In genomic region chrX:149727308-149727707, GRCh38 we compare ENCODE assay signal across 5 cellular contexts. TPM values are rescaled to one million over a fixed set of nuclear protein-coding genes. Genes with fewer than 3 reads are reported as not detected.
"Had no signal": no experiment of that assay in that cellular context is flagged by ENCODE, and none has a peak within 500 bp of the region (broad histone marks: within the 10 kb centered on the region; RNA-seq: fewer than 3 reads in every experiment).

No MANE protein-coding gene starts in this region.

RNA-seq across cellular contexts. Expression of gene MAGEA11, which starts 15.4 kb away (rescaled TPM):
- total RNA-seq: GM23248, H9 had no signal
- polyA plus RNA-seq: GM23248 had no signal

RNA-seq across cellular contexts. Expression of gene HSFX1, which starts 46.6 kb away (rescaled TPM):
- total RNA-seq: H4 had no signal
- polyA plus RNA-seq: GM23248 had no signal

RNA-seq across cellular contexts. Expression of gene MAGEA9, which starts 54.4 kb away (rescaled TPM):
- total RNA-seq: GM23248, H4, H7, HFFc6 had no signal
- polyA plus RNA-seq: GM23248 had no signal
